In genomic region chr20:18187020-18187419, GRCh38 we compare ENCODE assay signal across 21 cellular contexts.
"Had no signal": no experiment of that assay in that cellular context is flagged by ENCODE, and none has a peak within 500 bp of the region (broad histone marks: within the 10 kb centered on the region; RNA-seq: fewer than 3 reads in every experiment).

No MANE protein-coding gene starts in this region.

- H3K4me3 Mint-ChIP-seq: activated CD8-positive, alpha-beta memory T cell treated with anti-CD3 and anti-CD28 coated beads, Interleukin-2, amount 10 ng/mL, durations not matched to agents 7 days and 5 days; activated naive CD4-positive, alpha-beta T cell treated with anti-CD3 and anti-CD28 coated beads, Interleukin-2, amount 50 U/mL, for 24 hours; natural killer cell treated with Interleukin-12 subunit alpha and Interleukin-12 subunit beta and Interleukin-15 and Interleukin-18, amount 100 ng/mL, for 72 hours; T-cell had no signal

- H3K27me3 Mint-ChIP-seq: activated CD8-positive, alpha-beta memory T cell treated with anti-CD3 and anti-CD28 coated beads, Interleukin-2, amount 10 ng/mL, durations not matched to agents 7 days and 5 days; activated naive CD4-positive, alpha-beta T cell treated with anti-CD3 and anti-CD28 coated beads, Interleukin-2, amount 50 U/mL, for 24 hours; natural killer cell treated with Interleukin-12 subunit alpha and Interleukin-12 subunit beta and Interleukin-15 and Interleukin-18, amount 100 ng/mL, for 72 hours; T-cell had no signal

- H3K27ac Mint-ChIP-seq: activated CD8-positive, alpha-beta memory T cell treated with anti-CD3 and anti-CD28 coated beads, Interleukin-2, amount 10 ng/mL, durations not matched to agents 7 days and 5 days; activated naive CD4-positive, alpha-beta T cell treated with anti-CD3 and anti-CD28 coated beads, Interleukin-2, amount 50 U/mL, for 24 hours; natural killer cell treated with Interleukin-12 subunit alpha and Interleukin-12 subunit beta and Interleukin-15 and Interleukin-18, amount 100 ng/mL, for 72 hours; T-cell had no signal

- H3K9me3 Mint-ChIP-seq: activated naive CD4-positive, alpha-beta T cell treated with anti-CD3 and anti-CD28 coated beads, Interleukin-2, amount 50 U/mL, for 24 hours; natural killer cell treated with Interleukin-12 subunit alpha and Interleukin-12 subunit beta and Interleukin-15 and Interleukin-18, amount 100 ng/mL, for 72 hours; T-cell had no signal

- ATAC-seq: activated CD8-positive, alpha-beta memory T cell treated with anti-CD3 and anti-CD28 coated beads, Interleukin-2, amount 10 ng/mL, durations not matched to agents 7 days and 5 days; natural killer cell treated with Interleukin-12 subunit alpha and Interleukin-12 subunit beta and Interleukin-15 and Interleukin-18, amount 100 ng/mL, for 72 hours; T-cell had no signal

- H3K4me1 Mint-ChIP-seq: T-cell had no signal

- DNase-seq: activated CD4-positive, alpha-beta T cell treated with anti-CD3 and anti-CD28 coated beads, Interleukin-2, amount 50 U/mL, for 48 hours; activated CD4-positive, CD25-positive, alpha-beta regulatory T cell treated with anti-CD3 and anti-CD28 coated beads, Interleukin-2, amount 50 U/mL, for 72 hours; activated CD8-positive, alpha-beta memory T cell treated with anti-CD3 and anti-CD28 coated beads, Interleukin-2, amount 10 ng/mL, durations not matched to agents 7 days and 5 days; activated effector memory CD4-positive, alpha-beta T cell treated with anti-CD3 and anti-CD28 coated beads, Interleukin-2, amount 50 U/mL, for 16 hours; activated T-cell treated with anti-CD3 and anti-CD28 coated beads, Interleukin-2, amount 50 U/mL, for 1 hour; central memory CD4-positive, alpha-beta T cell; cortex of kidney; effector CD4-positive, alpha-beta T cell; islet precursor cell; left ventricle myocardium inferior; mesendoderm; SK-N-SH; stimulated activated CD4-positive, alpha-beta T cell treated with anti-CD3 and anti-CD28 coated beads, Interleukin-4, amount 100 ng/mL, for 4 hours; stimulated activated CD8-positive, alpha-beta memory T cell treated with anti-CD3 and anti-CD28 coated beads, Interleukin-4, amount 100 ng/mL, for 48 hours; stimulated activated naive CD4-positive, alpha-beta T cell treated with Interleukin-2 at 50 U/mL for 16 hours; substantia nigra; T-cell; T1000; upper lobe of left lung had no signal
